In the genomic region with DNA sequence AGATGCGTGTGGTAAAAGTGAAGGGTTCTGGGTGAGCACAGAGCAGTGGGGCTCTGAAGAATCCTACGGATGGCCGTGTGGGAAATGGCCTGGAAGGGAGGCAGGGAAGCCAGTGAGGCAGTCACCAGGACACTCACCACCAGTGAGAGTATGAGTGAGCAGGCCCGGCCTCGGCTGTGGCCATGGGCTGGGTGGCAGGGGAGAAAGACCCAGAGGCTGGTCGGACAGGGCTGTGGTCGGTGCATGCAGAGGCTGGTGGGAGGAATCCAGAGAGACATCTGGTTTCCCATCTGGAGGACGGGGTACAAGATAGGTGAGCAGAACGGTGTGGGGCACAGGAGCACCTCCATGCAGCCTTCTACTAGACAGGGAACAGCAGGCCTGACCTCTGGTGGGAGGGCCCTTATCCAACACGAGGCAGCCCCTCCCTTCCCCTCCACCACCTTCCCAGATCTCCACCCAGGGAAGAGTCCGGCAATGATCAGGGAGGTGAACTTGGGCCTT, we compare ENCODE assay signal across 19 cellular contexts.
"Had no signal": no experiment of that assay in that cellular context is flagged by ENCODE, and none has a peak within 500 bp of the region (broad histone marks: within the 10 kb centered on the region; RNA-seq: fewer than 3 reads in every experiment).

No MANE protein-coding gene starts in this region.

- H3K4me3 ChIP-seq: left lung, right atrium auricular region, stomach, tibial artery, vagina had no signal

- H3K4me1 Mint-ChIP-seq: activated CD4-positive, alpha-beta T cell treated with anti-CD3 and anti-CD28 coated beads for 36 hours; activated naive CD8-positive, alpha-beta T cell treated with anti-CD3 and anti-CD28 coated beads for 36 hours; naive B cell had no signal

- H3K9me3 Mint-ChIP-seq: activated CD4-positive, alpha-beta memory T cell treated with anti-CD3 and anti-CD28 coated beads, Interleukin-2, amount 10 ng/mL, durations not matched to agents 7 days and 5 days; activated naive CD8-positive, alpha-beta T cell treated with anti-CD3 and anti-CD28 coated beads for 36 hours; dendritic cell treated with granulocyte-macrophage colony-stimulating factor and Interleukin-4, amounts not matched to agents 40 ng/mL and 50 ng/mL, for 4 days; effector memory CD8-positive, alpha-beta T cell; naive B cell had no signal

- H3K27ac Mint-ChIP-seq: activated CD4-positive, alpha-beta memory T cell treated with anti-CD3 and anti-CD28 coated beads, Interleukin-2, amount 10 ng/mL, durations not matched to agents 7 days and 5 days; activated CD4-positive, alpha-beta T cell treated with anti-CD3 and anti-CD28 coated beads for 36 hours; activated naive CD8-positive, alpha-beta T cell treated with anti-CD3 and anti-CD28 coated beads for 36 hours; dendritic cell treated with granulocyte-macrophage colony-stimulating factor and Interleukin-4, amounts not matched to agents 40 ng/mL and 50 ng/mL, for 4 days; effector memory CD8-positive, alpha-beta T cell; naive B cell; progenitor cell of endocrine pancreas had no signal

- FAIRE-seq: frontal cortex had no signal

- H3K27ac ChIP-seq: epithelial cell of prostate, left lung, right atrium auricular region, stomach, tibial artery, vagina had no signal

- H3K36me3 ChIP-seq: left lung, right atrium auricular region, stomach, tibial artery, vagina had no signal

- H3K4me1 ChIP-seq: left lung, tibial artery, vagina had no signal

- H3K36me3 Mint-ChIP-seq: activated naive CD8-positive, alpha-beta T cell treated with anti-CD3 and anti-CD28 coated beads for 36 hours; brain; naive B cell had no signal

- H3K27me3 ChIP-seq: left lung, right atrium auricular region, stomach, vagina had no signal

- ATAC-seq: activated CD4-positive, alpha-beta T cell treated with anti-CD3 and anti-CD28 coated beads for 36 hours; effector memory CD8-positive, alpha-beta T cell; left lung had no signal

- H3K9me3 ChIP-seq: left lung, right atrium auricular region, stomach, tibial artery, vagina had no signal

- H3K4me3 Mint-ChIP-seq: activated CD4-positive, alpha-beta memory T cell treated with anti-CD3 and anti-CD28 coated beads, Interleukin-2, amount 10 ng/mL, durations not matched to agents 7 days and 5 days; activated CD4-positive, alpha-beta T cell treated with anti-CD3 and anti-CD28 coated beads for 36 hours; activated naive CD8-positive, alpha-beta T cell treated with anti-CD3 and anti-CD28 coated beads for 36 hours; brain; dendritic cell treated with granulocyte-macrophage colony-stimulating factor and Interleukin-4, amounts not matched to agents 40 ng/mL and 50 ng/mL, for 4 days; effector memory CD8-positive, alpha-beta T cell; naive B cell had no signal

- DNase-seq: activated CD4-positive, alpha-beta memory T cell treated with anti-CD3 and anti-CD28 coated beads, Interleukin-2, amount 10 ng/mL, durations not matched to agents 7 days and 5 days; activated CD4-positive, alpha-beta T cell treated with anti-CD3 and anti-CD28 coated beads for 36 hours; activated naive CD8-positive, alpha-beta T cell treated with anti-CD3 and anti-CD28 coated beads for 36 hours; activated T-cell treated with anti-CD3 and anti-CD28 coated beads, Interleukin-2, amount 50 U/mL, for 48 hours; cerebellar nuclear complex; effector memory CD8-positive, alpha-beta T cell; left lung; naive B cell; stimulated activated CD4-positive, alpha-beta T cell treated with anti-CD3 and anti-CD28 coated beads, Interleukin-15, amount 100 ng/mL, for 24 hours; stomach; T-helper 2 cell; tibial artery had no signal
